ENCODE assay signal across 26 cellular contexts in the genomic region with DNA sequence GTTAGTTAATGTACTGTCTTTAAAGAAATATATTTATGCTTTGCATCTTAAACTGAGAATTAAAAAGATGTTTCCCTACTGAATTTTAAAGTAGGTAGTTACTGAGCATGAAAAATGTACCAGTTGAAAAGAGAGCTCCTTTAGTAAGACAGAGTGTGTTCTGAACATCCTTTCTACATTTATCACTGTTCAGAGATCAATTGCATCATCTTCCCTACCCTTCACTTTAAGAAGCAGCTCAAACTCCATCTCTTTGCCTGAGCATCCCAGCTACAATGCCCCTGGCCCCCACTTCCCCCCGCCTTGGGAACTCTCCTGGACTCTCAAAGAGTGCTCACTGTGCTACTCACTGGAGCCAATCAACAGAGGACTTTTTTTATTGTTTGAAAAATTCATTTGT.
"Had no signal": no experiment of that assay in that cellular context is flagged by ENCODE, and none has a peak within 500 bp of the region (broad histone marks: within the 10 kb centered on the region; RNA-seq: fewer than 3 reads in every experiment).

No MANE protein-coding gene starts in this region.

- H3K9me3 ChIP-seq: body of pancreas, colonic mucosa, gastrocnemius medialis, testis, uterus had no signal

- H3K27ac ChIP-seq: body of pancreas, gastrocnemius medialis, left ventricle myocardium inferior, testis, uterus, WERI-Rb-1 had no signal

- FAIRE-seq: islet of Langerhans had no signal

- H3K27ac Mint-ChIP-seq: activated CD4-positive, alpha-beta memory T cell treated with anti-CD3 and anti-CD28 coated beads for 36 hours; activated CD4-positive, alpha-beta T cell treated with anti-CD3 and anti-CD28 coated beads, Interleukin-2, amount 10 ng/mL, durations not matched to agents 24 days and 14 days; activated naive CD8-positive, alpha-beta T cell; natural killer cell; type B pancreatic cell had no signal

- H3K4me3 ChIP-seq: body of pancreas, colonic mucosa, gastrocnemius medialis, left ventricle myocardium inferior, lung, testis, uterus had no signal

- H3K4me3 Mint-ChIP-seq: activated CD4-positive, alpha-beta memory T cell treated with anti-CD3 and anti-CD28 coated beads for 36 hours; activated CD4-positive, alpha-beta T cell treated with anti-CD3 and anti-CD28 coated beads, Interleukin-2, amount 10 ng/mL, durations not matched to agents 24 days and 14 days; activated naive CD8-positive, alpha-beta T cell; activated T-cell treated with anti-CD3 and anti-CD28 coated beads, Interleukin-2, amount 50 U/mL, for 4 hours; natural killer cell; type B pancreatic cell had no signal

- H3K36me3 Mint-ChIP-seq: natural killer cell had no signal

- DNase-seq: activated CD4-positive, alpha-beta memory T cell treated with anti-CD3 and anti-CD28 coated beads for 36 hours; activated CD4-positive, alpha-beta T cell treated with anti-CD3 and anti-CD28 coated beads, Interleukin-2, amount 10 ng/mL, durations not matched to agents 24 days and 14 days; activated CD8-positive, alpha-beta memory T cell treated with anti-CD3 and anti-CD28 coated beads, Interleukin-2, amount 50 U/mL, for 48 hours; activated naive CD4-positive, alpha-beta T cell treated with Interleukin-2 at 50 U/mL for 16 hours; activated T-cell treated with anti-CD3 and anti-CD28 coated beads, Interleukin-2, amount 50 U/mL, for 4 hours; aorta; body of pancreas; colonic mucosa; effector CD8-positive, alpha-beta T cell; gastrocnemius medialis; glutamatergic neuron; left ventricle myocardium inferior; mesendoderm; natural killer cell; posterior cingulate gyrus; right cardiac atrium; stimulated activated CD4-positive, alpha-beta T cell treated with anti-CD3 and anti-CD28 coated beads, Interleukin-2, amount 100 ng/mL, for 48 hours; stimulated activated naive CD8-positive, alpha-beta T cell treated with anti-CD3 and anti-CD28 coated beads, Interleukin-15, Interleukin-2, amounts not matched to agents 100 U/mL and 50 U/mL, for 24 hours; testis; uterus; WERI-Rb-1 had no signal

- ATAC-seq: activated CD4-positive, CD25-positive, alpha-beta regulatory T cell treated with anti-CD3 and anti-CD28 coated beads, Interleukin-2, amount 50 U/mL, for 24 hours; activated T-cell treated with anti-CD3 and anti-CD28 coated beads, Interleukin-2, amount 50 U/mL, for 4 hours; body of pancreas; gastrocnemius medialis; natural killer cell; right cardiac atrium; stimulated activated naive CD8-positive, alpha-beta T cell treated with anti-CD3 and anti-CD28 coated beads, Interleukin-15, Interleukin-2, amounts not matched to agents 100 U/mL and 50 U/mL, for 24 hours had no signal

- H3K27me3 Mint-ChIP-seq: activated CD4-positive, alpha-beta memory T cell treated with anti-CD3 and anti-CD28 coated beads for 36 hours; activated CD4-positive, alpha-beta T cell treated with anti-CD3 and anti-CD28 coated beads, Interleukin-2, amount 10 ng/mL, durations not matched to agents 24 days and 14 days; activated naive CD8-positive, alpha-beta T cell; type B pancreatic cell had no signal

- H3K36me3 ChIP-seq: colonic mucosa, gastrocnemius medialis, left ventricle myocardium inferior, uterus, WERI-Rb-1 had no signal

- H3K9me3 Mint-ChIP-seq: natural killer cell had no signal
